In genomic region chr18:33682436-33682835, GRCh38 we compare ENCODE assay signal across 27 cellular contexts.
"Had no signal": no experiment of that assay in that cellular context is flagged by ENCODE, and none has a peak within 500 bp of the region (broad histone marks: within the 10 kb centered on the region; RNA-seq: fewer than 3 reads in every experiment).

No MANE protein-coding gene starts in this region.

- H3K27me3 ChIP-seq: left lung, ovary, right atrium auricular region, right lobe of liver, testis, thyroid gland, transverse colon, upper lobe of left lung, vagina had no signal

- H3K4me1 ChIP-seq: left lung, lower lobe of right lung, right atrium auricular region, right lobe of liver, testis, thyroid gland, transverse colon, upper lobe of left lung, vagina had no signal

- DNase-seq: hypothalamus; immature natural killer cell; kidney; left colon; left lung; lower lobe of right lung; mammary epithelial cell; midbrain; mucosa of descending colon; naive thymus-derived CD4-positive, alpha-beta T cell; ovary; right lobe of liver; stimulated activated CD4-positive, alpha-beta T cell treated with anti-CD3 and anti-CD28 coated beads, Interleukin-1b, Interleukin-23, amount 100 ng/mL, for 48 hours; stimulated activated CD4-positive, alpha-beta T cell treated with anti-CD3 and anti-CD28 coated beads, Interleukin-2, amount 100 ng/mL, for 48 hours; stimulated activated CD4-positive, alpha-beta T cell treated with anti-CD3 and anti-CD28 coated beads, Interleukin-4, amount 100 ng/mL, for 4 hours; stimulated activated CD8-positive, alpha-beta memory T cell treated with anti-CD3 and anti-CD28 coated beads, Interleukin-4, amount 100 ng/mL, for 48 hours; stimulated activated naive CD4-positive, alpha-beta T cell treated with Interleukin-2 at 50 U/mL for 16 hours; stimulated activated naive CD8-positive, alpha-beta T cell treated with anti-CD3 and anti-CD28 coated beads, Interleukin-15, amount 100 ng/mL, for 72 hours; testis; thyroid gland; transverse colon; upper lobe of left lung had no signal

- H3K36me3 ChIP-seq: left lung, lower lobe of right lung, ovary, right atrium auricular region, right lobe of liver, thyroid gland, transverse colon, upper lobe of left lung, vagina had no signal

- ATAC-seq: left colon; left lung; lower lobe of right lung; mucosa of descending colon; naive thymus-derived CD4-positive, alpha-beta T cell; natural killer cell treated with Interleukin-12 subunit alpha and Interleukin-12 subunit beta and Interleukin-15 and Interleukin-18, amount 100 ng/mL, for 72 hours; right lobe of liver; stimulated activated memory B cell treated with anti-CD40 and anti-IgM and Interleukin-4, amounts not matched to agents 10 μg/mL and 1 μg/mL and 100 μg/mL, for 72 hours; stimulated activated naive CD8-positive, alpha-beta T cell treated with anti-CD3 and anti-CD28 coated beads, Interleukin-15, amount 100 ng/mL, for 72 hours had no signal

- H3K9me3 ChIP-seq: left lung, lower lobe of right lung, mucosa of descending colon, ovary, right atrium auricular region, right lobe of liver, testis, thyroid gland, transverse colon, upper lobe of left lung, vagina had no signal

- H3K4me2 ChIP-seq: smooth muscle cell had no signal

- H3K27ac ChIP-seq: left lung, lower lobe of right lung, ovary, right atrium auricular region, right lobe of liver, testis, thyroid gland, transverse colon, upper lobe of left lung, vagina had no signal

- H3K4me3 ChIP-seq: left lung, lower lobe of right lung, mucosa of descending colon, ovary, right atrium auricular region, right lobe of liver, smooth muscle cell, testis, thyroid gland, transverse colon, upper lobe of left lung, vagina had no signal
